8 cellular contexts compared by ENCODE assay signal in the genomic region with DNA sequence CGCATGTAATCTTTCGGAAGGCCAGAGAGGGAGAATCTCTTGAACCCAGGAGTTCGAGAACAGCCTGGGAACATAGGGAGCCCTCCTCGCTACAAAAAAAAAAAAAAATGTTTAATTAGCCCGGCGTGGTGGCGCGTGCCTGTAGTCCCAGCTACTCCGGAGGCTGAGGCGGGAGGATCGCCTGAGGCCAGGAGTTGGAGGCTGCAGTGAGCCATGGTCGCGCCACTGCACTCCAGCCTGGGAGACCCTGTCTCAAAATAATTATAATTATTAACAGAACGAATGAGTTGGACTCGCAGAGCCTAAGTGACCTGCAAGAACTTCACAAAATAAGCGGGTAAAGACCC. TPM values are rescaled to one million over a fixed set of nuclear protein-coding genes. Genes with fewer than 3 reads are reported as not detected.
DNase-seq lines count a peak whose midpoint lies in the region; ATAC-seq lines count a peak whose summit lies in the region.

No MANE protein-coding gene starts in this region.

- peak overlapping the region; percentile 84 to 87 for H3K9ac ChIP-seq in stomach smooth muscle (ENCODE audit: low read length in 2 of 2)

- peaks cover 1 to 8% of the 10 kb centered on the region in 2 donors for H3K36me3 ChIP-seq in stomach smooth muscle (ENCODE audit: control insufficient read depth in 2 of 2, insufficient read depth in 2 of 2, low read length in 2 of 2)

- CTCF ChIA-PET in activated CD8-positive, alpha-beta T cell treated with anti-CD3 and anti-CD28 coated beads, Interleukin-2, amount 10 ng/mL, durations not matched to agents 7 days and 5 days (lab: Charles Lee) = interaction anchor here (1.0 to 3.0 kb wide), 3 partner anchors 17 to 105 kb away, joined by 3 to 13 read pairs (median 4); no protein-coding TSS in a partner anchor

- peaks cover 9% of the 10 kb centered on the region for H3K4me1 ChIP-seq in stomach smooth muscle (ENCODE audit: control insufficient read depth, insufficient read depth, low read length)

- H3K27ac ChIP-seq in stomach smooth muscle (ENCODE audit: low read length) = peak overlapping the region; percentile 69

- peak; percentile 21 for DNase-seq in NCI-H146 (lab: John Stamatoyannopoulos, UW)
- no peak for DNase-seq in NCI-H146 treated with DMSO at 0.1 percent for 48 hours (lab: John Stamatoyannopoulos, UW; ENCODE audit: unreplicated experiment)
- no peak for DNase-seq in activated CD8-positive, alpha-beta T cell treated with anti-CD3 and anti-CD28 coated beads, Interleukin-2, amount 10 ng/mL, durations not matched to agents 7 days and 5 days
- DNase-seq in activated CD4-positive, CD25-positive, alpha-beta regulatory T cell treated with anti-CD3 and anti-CD28 coated beads, Interleukin-2, amount 50 U/mL, for 72 hours = no peak
- no peak for DNase-seq in NCI-H345 (lab: John Stamatoyannopoulos, UW)

- H3K4me3 Mint-ChIP-seq in activated CD8-positive, alpha-beta T cell treated with anti-CD3 and anti-CD28 coated beads, Interleukin-2, amount 10 ng/mL, durations not matched to agents 7 days and 5 days = peak overlapping the region; percentile 94

- H3K9me3 ChIP-seq in iPS-18c (ENCODE audit: control insufficient read depth, insufficient read depth, low read length) (no peaks in the 10 kb centered on the region), stomach smooth muscle (ENCODE audit: control insufficient read depth in 2 of 2, low read length in 2 of 2) (no peaks in the 10 kb centered on the region)

- H3K4me3 ChIP-seq in iPS-18c (ENCODE audit: insufficient read depth, low read depth, low read length) (peak overlapping the region; percentile 84), stomach smooth muscle (ENCODE audit: low read length in 2 of 2) (peak overlapping the region; percentile 76 to 83)

- H3K27me3 ChIP-seq in stomach smooth muscle (ENCODE audit: control insufficient read depth in 1 of 2, insufficient read depth in 2 of 2, low read length in 2 of 2) = no peaks in the 10 kb centered on the region

- H3K27ac Mint-ChIP-seq in activated CD8-positive, alpha-beta T cell treated with anti-CD3 and anti-CD28 coated beads, Interleukin-2, amount 10 ng/mL, durations not matched to agents 7 days and 5 days = peak overlapping the region; percentile 74

- no peaks in the 10 kb centered on the region for H3K27me3 Mint-ChIP-seq in activated CD8-positive, alpha-beta T cell treated with anti-CD3 and anti-CD28 coated beads, Interleukin-2, amount 10 ng/mL, durations not matched to agents 7 days and 5 days (ENCODE audit: low read depth)

- peak; percentile 8 for ATAC-seq in activated CD8-positive, alpha-beta T cell treated with anti-CD3 and anti-CD28 coated beads, Interleukin-2, amount 10 ng/mL, durations not matched to agents 7 days and 5 days
- no peak for ATAC-seq in HG03045 (IDR thresholded peaks at IDR 0.05; ENCODE audit: unreplicated experiment)

- H3K9me3 Mint-ChIP-seq in activated CD8-positive, alpha-beta T cell treated with anti-CD3 and anti-CD28 coated beads, Interleukin-2, amount 10 ng/mL, durations not matched to agents 7 days and 5 days (ENCODE audit: insufficient read depth) = no peaks in the 10 kb centered on the region

- POLR2A ChIA-PET in activated CD8-positive, alpha-beta T cell treated with anti-CD3 and anti-CD28 coated beads, Interleukin-2, amount 10 ng/mL, durations not matched to agents 7 days and 5 days (lab: Charles Lee) = interaction anchor here (2.2 kb wide), 1 partner anchor 18 kb away, joined by 15 read pairs; the partner anchor contains the start of gene TAF5

- H3K36me3 Mint-ChIP-seq in activated CD8-positive, alpha-beta T cell treated with anti-CD3 and anti-CD28 coated beads, Interleukin-2, amount 10 ng/mL, durations not matched to agents 7 days and 5 days (ENCODE audit: low read depth) = peaks cover 20% of the 10 kb centered on the region

- H3K4me1 Mint-ChIP-seq in activated CD8-positive, alpha-beta T cell treated with anti-CD3 and anti-CD28 coated beads, Interleukin-2, amount 10 ng/mL, durations not matched to agents 7 days and 5 days (ENCODE audit: low read depth) = peaks cover 12% of the 10 kb centered on the region

RNA-seq across cellular contexts. Expression of gene PCGF6, which starts 0.8 kb away (rescaled TPM):
- total RNA-seq in activated CD8-positive, alpha-beta T cell treated with anti-CD3 and anti-CD28 coated beads, Interleukin-2, amount 10 ng/mL, durations not matched to agents 7 days and 5 days = 10 to 100 TPM; 14.9 to 17.2 TPM

RNA-seq across cellular contexts. Expression of gene TAF5, which starts 17.6 kb away (rescaled TPM):
- total RNA-seq in activated CD8-positive, alpha-beta T cell treated with anti-CD3 and anti-CD28 coated beads, Interleukin-2, amount 10 ng/mL, durations not matched to agents 7 days and 5 days = 10 to 100 TPM; 14.5 to 14.8 TPM

RNA-seq across cellular contexts. Expression of gene ATP5MK, which starts 46.1 kb away (rescaled TPM):
- 100 to 1,000 TPM; 360 to 363 TPM for total RNA-seq in activated CD8-positive, alpha-beta T cell treated with anti-CD3 and anti-CD28 coated beads, Interleukin-2, amount 10 ng/mL, durations not matched to agents 7 days and 5 days

RNA-seq across cellular contexts. Expression of gene PDCD11, which starts 46.3 kb away (rescaled TPM):
- total RNA-seq in activated CD8-positive, alpha-beta T cell treated with anti-CD3 and anti-CD28 coated beads, Interleukin-2, amount 10 ng/mL, durations not matched to agents 7 days and 5 days = 10 to 100 TPM; 57.1 to 57.4 TPM
